In genomic region chr2:170206246-170206645, GRCh38 we compare ENCODE assay signal across 39 cellular contexts. TPM values are rescaled to one million over a fixed set of nuclear protein-coding genes. Genes with fewer than 3 reads are reported as not detected.
"Had no signal": no experiment of that assay in that cellular context is flagged by ENCODE, and none has a peak within 500 bp of the region (broad histone marks: within the 10 kb centered on the region; RNA-seq: fewer than 3 reads in every experiment).

No MANE protein-coding gene starts in this region.

- FAIRE-seq: bronchial epithelial cell had no signal

- H3K4me3 ChIP-seq: ascending aorta, cardiac muscle cell had no signal

- H3K27ac ChIP-seq: ascending aorta, cardiac muscle cell, WERI-Rb-1 had no signal

- H3K27me3 ChIP-seq: ascending aorta, cardiac muscle cell had no signal

- H3K36me3 Mint-ChIP-seq: activated CD8-positive, alpha-beta memory T cell treated with anti-CD3 and anti-CD28 coated beads, Interleukin-2, amount 10 ng/mL, durations not matched to agents 7 days and 5 days; activated naive CD4-positive, alpha-beta T cell treated with anti-CD3 and anti-CD28 coated beads, Interleukin-2, amount 10 ng/mL, durations not matched to agents 7 days and 5 days; activated naive CD4-positive, alpha-beta T cell treated with anti-CD3 and anti-CD28 coated beads, Interleukin-2, amount 50 U/mL, for 24 hours; activated naive CD8-positive, alpha-beta T cell; activated naive CD8-positive, alpha-beta T cell treated with anti-CD3 and anti-CD28 coated beads, Interleukin-2, amount 10 ng/mL, durations not matched to agents 7 days and 5 days had no signal

- H3K4me1 Mint-ChIP-seq: activated CD4-positive, alpha-beta memory T cell treated with anti-CD3 and anti-CD28 coated beads, Interleukin-2, amount 10 ng/mL, durations not matched to agents 7 days and 5 days; activated CD4-positive, alpha-beta T cell treated with anti-CD3 and anti-CD28 coated beads for 36 hours; activated CD4-positive, alpha-beta T cell treated with anti-CD3 and anti-CD28 coated beads, Interleukin-2, amount 10 ng/mL, durations not matched to agents 7 days and 5 days; activated CD8-positive, alpha-beta memory T cell treated with anti-CD3 and anti-CD28 coated beads, Interleukin-2, amount 10 ng/mL, durations not matched to agents 7 days and 5 days; activated naive CD4-positive, alpha-beta T cell treated with anti-CD3 and anti-CD28 coated beads, Interleukin-2, amount 10 ng/mL, durations not matched to agents 7 days and 5 days; activated naive CD4-positive, alpha-beta T cell treated with anti-CD3 and anti-CD28 coated beads, Interleukin-2, amount 50 U/mL, for 24 hours; activated naive CD8-positive, alpha-beta T cell treated with anti-CD3 and anti-CD28 coated beads, Interleukin-2, amount 10 ng/mL, durations not matched to agents 7 days and 5 days; activated naive CD8-positive, alpha-beta T cell treated with anti-CD3 and anti-CD28 coated beads, Interleukin-2, amount 50 U/mL, for 24 hours; central memory CD8-positive, alpha-beta T cell had no signal

- H3K9me3 ChIP-seq: ascending aorta had no signal

- H3K9me3 Mint-ChIP-seq: activated CD4-positive, alpha-beta memory T cell treated with anti-CD3 and anti-CD28 coated beads, Interleukin-2, amount 10 ng/mL, durations not matched to agents 7 days and 5 days; activated naive CD4-positive, alpha-beta T cell treated with anti-CD3 and anti-CD28 coated beads, Interleukin-2, amount 10 ng/mL, durations not matched to agents 7 days and 5 days; activated naive CD4-positive, alpha-beta T cell treated with anti-CD3 and anti-CD28 coated beads, Interleukin-2, amount 50 U/mL, for 24 hours; activated naive CD8-positive, alpha-beta T cell treated with anti-CD3 and anti-CD28 coated beads, Interleukin-2, amount 10 ng/mL, durations not matched to agents 7 days and 5 days; activated naive CD8-positive, alpha-beta T cell treated with anti-CD3 and anti-CD28 coated beads, Interleukin-2, amount 50 U/mL, for 24 hours; activated T-helper 2 cell treated with anti-CD3 and anti-CD28 coated beads, Interferon-gamma antibody, Interleukin-2, Interleukin-4, amounts not matched to agents 10 μg/mL and 5 μg/mL and 100 μg/mL, durations not matched to agents 14 hours and 24 hours and 36 hours; central memory CD8-positive, alpha-beta T cell; T-helper 1 cell treated with Interleukin-12 subunit alpha and Interleukin-12 subunit beta and Interleukin-4 antibody, amounts not matched to agents 30 μg/mL and 1 μg/mL, for 36 hours had no signal

- H3K27me3 Mint-ChIP-seq: central memory CD8-positive, alpha-beta T cell had no signal

- H3K27ac Mint-ChIP-seq: activated CD4-positive, alpha-beta memory T cell treated with anti-CD3 and anti-CD28 coated beads, Interleukin-2, amount 10 ng/mL, durations not matched to agents 7 days and 5 days; activated CD4-positive, alpha-beta T cell treated with anti-CD3 and anti-CD28 coated beads for 36 hours; activated CD4-positive, alpha-beta T cell treated with anti-CD3 and anti-CD28 coated beads, Interleukin-2, amount 10 ng/mL, durations not matched to agents 7 days and 5 days; activated CD8-positive, alpha-beta memory T cell treated with anti-CD3 and anti-CD28 coated beads, Interleukin-2, amount 10 ng/mL, durations not matched to agents 7 days and 5 days; activated CD8-positive, alpha-beta T cell treated with anti-CD3 and anti-CD28 coated beads, Interleukin-2, amount 10 ng/mL, durations not matched to agents 7 days and 5 days; activated naive CD4-positive, alpha-beta T cell treated with anti-CD3 and anti-CD28 coated beads, Interleukin-2, amount 10 ng/mL, durations not matched to agents 7 days and 5 days; activated naive CD4-positive, alpha-beta T cell treated with anti-CD3 and anti-CD28 coated beads, Interleukin-2, amount 50 U/mL, for 24 hours; activated naive CD8-positive, alpha-beta T cell; activated naive CD8-positive, alpha-beta T cell treated with anti-CD3 and anti-CD28 coated beads, Interleukin-2, amount 10 ng/mL, durations not matched to agents 7 days and 5 days; activated naive CD8-positive, alpha-beta T cell treated with anti-CD3 and anti-CD28 coated beads, Interleukin-2, amount 50 U/mL, for 24 hours; activated T-cell treated with anti-CD3 and anti-CD28 coated beads, Interleukin-2, amount 50 U/mL, for 24 hours; activated T-helper 2 cell treated with anti-CD3 and anti-CD28 coated beads, Interferon-gamma antibody, Interleukin-2, Interleukin-4, amounts not matched to agents 10 μg/mL and 5 μg/mL and 100 μg/mL, durations not matched to agents 14 hours and 24 hours and 36 hours; T-helper 1 cell treated with Interleukin-12 subunit alpha and Interleukin-12 subunit beta and Interleukin-4 antibody, amounts not matched to agents 30 μg/mL and 1 μg/mL, for 36 hours; T-helper 2 cell treated with Interferon-gamma antibody and Interleukin-4, amounts not matched to agents 5 μg/mL and 100 μg/mL, for 36 hours; WTC11 had no signal

- ATAC-seq: activated CD4-positive, alpha-beta T cell treated with anti-CD3 and anti-CD28 coated beads for 36 hours; activated CD4-positive, CD25-positive, alpha-beta regulatory T cell treated with anti-CD3 and anti-CD28 coated beads, Interleukin-2, amount 50 U/mL, for 24 hours; activated CD8-positive, alpha-beta memory T cell treated with anti-CD3 and anti-CD28 coated beads, Interleukin-2, amount 10 ng/mL, durations not matched to agents 7 days and 5 days; activated CD8-positive, alpha-beta T cell treated with anti-CD3 and anti-CD28 coated beads, Interleukin-2, amount 10 ng/mL, durations not matched to agents 7 days and 5 days; activated naive CD8-positive, alpha-beta T cell treated with anti-CD3 and anti-CD28 coated beads, Interleukin-2, amount 50 U/mL, for 24 hours; WTC11 had no signal

- H3K36me3 ChIP-seq: ascending aorta, cardiac muscle cell, WERI-Rb-1 had no signal

- H3K4me3 Mint-ChIP-seq: activated CD4-positive, alpha-beta memory T cell treated with anti-CD3 and anti-CD28 coated beads, Interleukin-2, amount 10 ng/mL, durations not matched to agents 7 days and 5 days; activated CD4-positive, alpha-beta T cell treated with anti-CD3 and anti-CD28 coated beads for 36 hours; activated CD4-positive, alpha-beta T cell treated with anti-CD3 and anti-CD28 coated beads, Interleukin-2, amount 10 ng/mL, durations not matched to agents 7 days and 5 days; activated CD8-positive, alpha-beta memory T cell treated with anti-CD3 and anti-CD28 coated beads, Interleukin-2, amount 10 ng/mL, durations not matched to agents 7 days and 5 days; activated CD8-positive, alpha-beta T cell treated with anti-CD3 and anti-CD28 coated beads, Interleukin-2, amount 10 ng/mL, durations not matched to agents 7 days and 5 days; activated naive CD4-positive, alpha-beta T cell treated with anti-CD3 and anti-CD28 coated beads, Interleukin-2, amount 10 ng/mL, durations not matched to agents 7 days and 5 days; activated naive CD4-positive, alpha-beta T cell treated with anti-CD3 and anti-CD28 coated beads, Interleukin-2, amount 50 U/mL, for 24 hours; activated naive CD8-positive, alpha-beta T cell; activated naive CD8-positive, alpha-beta T cell treated with anti-CD3 and anti-CD28 coated beads, Interleukin-2, amount 10 ng/mL, durations not matched to agents 7 days and 5 days; activated naive CD8-positive, alpha-beta T cell treated with anti-CD3 and anti-CD28 coated beads, Interleukin-2, amount 50 U/mL, for 24 hours; activated T-cell treated with anti-CD3 and anti-CD28 coated beads, Interleukin-2, amount 50 U/mL, for 24 hours; brain; central memory CD8-positive, alpha-beta T cell; T-helper 1 cell treated with Interleukin-12 subunit alpha and Interleukin-12 subunit beta and Interleukin-4 antibody, amounts not matched to agents 30 μg/mL and 1 μg/mL, for 36 hours; T-helper 2 cell treated with Interferon-gamma antibody and Interleukin-4, amounts not matched to agents 5 μg/mL and 100 μg/mL, for 36 hours; WTC11 had no signal

- DNase-seq: activated CD4-positive, alpha-beta memory T cell treated with anti-CD3 and anti-CD28 coated beads, Interleukin-2, amount 10 ng/mL, durations not matched to agents 7 days and 5 days; activated CD4-positive, alpha-beta T cell treated with anti-CD3 and anti-CD28 coated beads for 1 hour; activated CD4-positive, alpha-beta T cell treated with anti-CD3 and anti-CD28 coated beads for 36 hours; activated CD4-positive, alpha-beta T cell treated with anti-CD3 and anti-CD28 coated beads for 48 hours; activated CD4-positive, alpha-beta T cell treated with anti-CD3 and anti-CD28 coated beads, Interleukin-2, amount 10 ng/mL, durations not matched to agents 7 days and 5 days; activated CD4-positive, alpha-beta T cell treated with anti-CD3 and anti-CD28 coated beads, Interleukin-2, amount 50 U/mL, for 48 hours; activated CD4-positive, CD25-positive, alpha-beta regulatory T cell; activated CD8-positive, alpha-beta memory T cell treated with anti-CD3 and anti-CD28 coated beads for 24 hours; activated CD8-positive, alpha-beta memory T cell treated with anti-CD3 and anti-CD28 coated beads, Interleukin-2, amount 10 ng/mL, durations not matched to agents 7 days and 5 days; activated CD8-positive, alpha-beta memory T cell treated with anti-CD3 and anti-CD28 coated beads, Interleukin-2, amount 50 U/mL, for 48 hours; activated CD8-positive, alpha-beta T cell treated with anti-CD3 and anti-CD28 coated beads, Interleukin-2, amount 10 ng/mL, durations not matched to agents 7 days and 5 days; activated effector memory CD4-positive, alpha-beta T cell treated with Interleukin-2 at 50 U/mL for 16 hours; activated gamma-delta T cell; activated naive CD4-positive, alpha-beta T cell treated with anti-CD3 and anti-CD28 coated beads, Interleukin-2, amount 10 ng/mL, durations not matched to agents 7 days and 5 days; activated naive CD4-positive, alpha-beta T cell treated with Interleukin-2 at 50 U/mL for 16 hours; activated naive CD8-positive, alpha-beta T cell treated with anti-CD3 and anti-CD28 coated beads, Interleukin-2, amount 10 ng/mL, durations not matched to agents 7 days and 5 days; activated naive CD8-positive, alpha-beta T cell treated with anti-CD3 and anti-CD28 coated beads, Interleukin-2, amount 50 U/mL, for 24 hours; activated T-cell treated with anti-CD3 and anti-CD28 coated beads, Interleukin-2, amount 50 U/mL, for 24 hours; activated T-cell treated with anti-CD3 and anti-CD28 coated beads, Interleukin-2, amount 50 U/mL, for 48 hours; amygdala; anterior cingulate cortex; caudate nucleus; cerebellar nuclear complex; T-helper 2 cell; T-helper 9 cell; WERI-Rb-1 had no signal

- H3K4me1 ChIP-seq: ascending aorta had no signal

RNA-seq across cellular contexts. Expression of gene MYO3B, which starts 28.3 kb away (rescaled TPM):
- total RNA-seq: ascending aorta, cardiac muscle cell, chondrocyte had no signal
- polyA plus RNA-seq: cardiac muscle cell had no signal
